Comparison of ENCODE assay signal across 18 cellular contexts in the genomic region with DNA sequence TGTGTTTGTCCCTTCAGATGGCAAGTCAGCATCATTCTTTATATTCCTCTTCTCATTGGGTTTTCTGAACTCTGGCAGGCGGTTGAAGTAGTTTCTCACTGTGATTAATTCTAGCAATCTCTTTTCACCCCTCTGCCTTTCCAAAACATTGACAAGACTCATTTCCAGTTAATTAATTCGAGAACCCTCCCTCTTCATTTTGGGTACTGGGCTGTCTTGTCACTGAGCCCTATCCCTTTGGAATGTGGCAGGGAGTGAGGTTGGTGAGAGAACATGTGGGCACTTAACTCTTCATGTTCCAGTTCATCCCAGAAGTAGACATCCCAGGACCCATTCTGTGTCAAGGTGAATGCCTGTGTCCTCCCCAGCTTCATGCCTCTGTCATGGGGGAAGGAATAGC.
"Had no signal": no experiment of that assay in that cellular context is flagged by ENCODE, and none has a peak within 500 bp of the region (broad histone marks: within the 10 kb centered on the region; RNA-seq: fewer than 3 reads in every experiment).

No MANE protein-coding gene starts in this region.

- H3K4me3 Mint-ChIP-seq: activated T-cell treated with anti-CD3 and anti-CD28 coated beads, Interleukin-2, amount 50 U/mL, for 4 hours; dendritic cell treated with granulocyte-macrophage colony-stimulating factor and Interleukin-4, amounts not matched to agents 40 ng/mL and 50 ng/mL, for 4 days; natural killer cell treated with Interleukin-12 subunit alpha and Interleukin-12 subunit beta and Interleukin-15 and Interleukin-18, amount 100 ng/mL, for 72 hours; stimulated activated memory B cell treated with anti-CD40 and anti-IgM and Interleukin-4, amounts not matched to agents 10 μg/mL and 1 μg/mL and 100 μg/mL, for 72 hours had no signal

- H3K27me3 ChIP-seq: adrenal gland, esophagus squamous epithelium, pancreas, spleen, testis, upper lobe of right lung had no signal

- DNase-seq: activated CD4-positive, alpha-beta T cell treated with anti-CD3 and anti-CD28 coated beads, Interleukin-2, amount 50 U/mL, for 1 hour; activated CD4-positive, CD25-positive, alpha-beta regulatory T cell treated with anti-CD3 and anti-CD28 coated beads, Interleukin-2, amount 50 U/mL, for 72 hours; activated CD8-positive, alpha-beta memory T cell treated with anti-CD3 and anti-CD28 coated beads, Interleukin-2, amount 50 U/mL, for 4 hours; activated effector memory CD4-positive, alpha-beta T cell treated with Interleukin-2 at 50 U/mL for 16 hours; activated naive CD4-positive, alpha-beta T cell treated with anti-CD3 and anti-CD28 coated beads, Interleukin-2, amount 50 U/mL, for 16 hours; activated T-cell treated with anti-CD3 and anti-CD28 coated beads, Interleukin-2, amount 50 U/mL, for 4 hours; adrenal gland; effector memory CD4-positive, alpha-beta T cell; esophagus squamous epithelium; pancreas; spleen; stimulated activated CD4-positive, alpha-beta T cell treated with anti-CD3 and anti-CD28 coated beads, Interleukin-4, amount 100 ng/mL, for 4 hours; T1000; testis; upper lobe of right lung had no signal

- H3K9me3 ChIP-seq: adrenal gland, esophagus squamous epithelium, pancreas, spleen, testis, upper lobe of right lung had no signal

- H3K27me3 Mint-ChIP-seq: dendritic cell treated with granulocyte-macrophage colony-stimulating factor and Interleukin-4, amounts not matched to agents 40 ng/mL and 50 ng/mL, for 4 days; natural killer cell treated with Interleukin-12 subunit alpha and Interleukin-12 subunit beta and Interleukin-15 and Interleukin-18, amount 100 ng/mL, for 72 hours; stimulated activated memory B cell treated with anti-CD40 and anti-IgM and Interleukin-4, amounts not matched to agents 10 μg/mL and 1 μg/mL and 100 μg/mL, for 72 hours had no signal

- H3K36me3 ChIP-seq: adrenal gland had no signal

- H3K27ac ChIP-seq: adrenal gland, esophagus squamous epithelium, pancreas, spleen, testis, upper lobe of right lung had no signal

- H3K27ac Mint-ChIP-seq: dendritic cell treated with granulocyte-macrophage colony-stimulating factor and Interleukin-4, amounts not matched to agents 40 ng/mL and 50 ng/mL, for 4 days; stimulated activated memory B cell treated with anti-CD40 and anti-IgM and Interleukin-4, amounts not matched to agents 10 μg/mL and 1 μg/mL and 100 μg/mL, for 72 hours had no signal

- ATAC-seq: activated T-cell treated with anti-CD3 and anti-CD28 coated beads, Interleukin-2, amount 50 U/mL, for 4 hours; natural killer cell treated with Interleukin-12 subunit alpha and Interleukin-12 subunit beta and Interleukin-15 and Interleukin-18, amount 100 ng/mL, for 72 hours; pancreas; stimulated activated memory B cell treated with anti-CD40 and anti-IgM and Interleukin-4, amounts not matched to agents 10 μg/mL and 1 μg/mL and 100 μg/mL, for 72 hours; upper lobe of right lung had no signal

- H3K4me3 ChIP-seq: adrenal gland, esophagus squamous epithelium, pancreas, spleen, testis, upper lobe of right lung had no signal

- H3K4me1 ChIP-seq: adrenal gland, pancreas, testis, upper lobe of right lung had no signal

- H3K9me3 Mint-ChIP-seq: natural killer cell treated with Interleukin-12 subunit alpha and Interleukin-12 subunit beta and Interleukin-15 and Interleukin-18, amount 100 ng/mL, for 72 hours had no signal
